9 cellular contexts compared by ENCODE assay signal in the genomic region with DNA sequence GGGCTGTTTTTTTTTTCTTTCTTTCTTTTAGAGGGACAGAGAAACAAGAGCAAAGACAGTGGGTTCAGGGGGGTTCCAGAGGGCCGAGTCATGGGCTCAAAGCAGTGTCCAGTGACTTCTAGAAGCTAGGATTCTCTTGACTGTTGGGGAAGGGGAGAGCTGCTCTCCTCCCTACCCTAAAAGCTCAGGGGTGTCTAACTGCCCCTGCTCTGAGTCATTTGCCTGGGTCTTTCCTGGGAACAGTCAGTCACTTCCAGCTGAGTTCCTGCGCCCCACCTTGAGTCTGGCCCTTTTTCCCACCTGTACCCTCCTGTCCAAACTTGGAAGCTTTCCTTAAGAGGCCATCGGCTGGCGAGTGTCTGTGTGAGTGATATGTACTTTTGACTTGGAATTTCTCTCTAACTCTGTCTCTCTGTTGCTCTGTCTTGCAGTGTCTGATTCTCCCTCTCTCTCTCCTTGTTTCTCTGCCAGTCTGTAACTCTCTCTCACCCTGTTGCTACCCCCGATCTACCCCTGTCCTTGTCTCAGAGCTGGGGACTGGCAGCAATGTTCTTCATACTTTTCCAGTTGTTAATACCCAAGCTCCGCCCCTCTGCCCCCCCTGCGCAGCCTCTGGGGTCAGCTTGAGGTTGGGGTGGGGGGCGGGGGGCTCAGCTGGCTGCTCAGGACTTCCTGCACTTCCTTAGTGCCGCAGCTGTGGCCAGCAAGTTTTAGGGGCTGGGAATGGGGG. TPM values are rescaled to one million over a fixed set of nuclear protein-coding genes. Genes with fewer than 3 reads are reported as not detected.
DNase-seq lines count a peak whose midpoint lies in the region; ATAC-seq and TF ChIP-seq lines count a peak whose summit lies in the region.
"Had no signal": no experiment of that assay in that cellular context is flagged by ENCODE, and none has a peak within 500 bp of the region (broad histone marks: within the 10 kb centered on the region; RNA-seq: fewer than 3 reads in every experiment).

No MANE protein-coding gene starts in this region.

- no peaks in the 10 kb centered on the region for H3K27me3 Mint-ChIP-seq in effector memory CD8-positive, alpha-beta T cell
- peaks cover 20% of the 10 kb centered on the region for H3K27me3 Mint-ChIP-seq in nephron progenitor cell (ENCODE audit: low read depth, poor library complexity)

- H3K4me1 Mint-ChIP-seq in effector memory CD8-positive, alpha-beta T cell (ENCODE audit: low read depth in 2 of 2) = peaks cover 65 to 68% of the 10 kb centered on the region in 2 donors
- peaks cover 88% of the 10 kb centered on the region for H3K4me1 Mint-ChIP-seq in nephron progenitor cell

- peak overlapping the region; percentile 89 to 92 for H3K4me3 Mint-ChIP-seq in effector memory CD8-positive, alpha-beta T cell
- peak overlapping the region; percentile 96 for H3K4me3 Mint-ChIP-seq in nephron progenitor cell

- ATAC-seq in effector memory CD8-positive, alpha-beta T cell (replicated peaks) = no peak
- ATAC-seq in HG02623 (IDR thresholded peaks at IDR 0.05; ENCODE audit: unreplicated experiment) (no peak), HG03196 (IDR thresholded peaks at IDR 0.05; ENCODE audit: unreplicated experiment) (no peak)
- ATAC-seq: GM12878 had no signal

- peak overlapping the region; percentile 25 for H3K4me3 ChIP-seq in AG09309 (ENCODE audit: control insufficient read depth, low read depth, low read length)
- H3K4me3 ChIP-seq: GM12878 had no signal

- TF ChIP-seq CTCF in AG09309 (IDR thresholded peaks at IDR 0.05; ENCODE audit: control insufficient read depth, insufficient read depth, low read depth, low read length, missing control alignments) (no peak), nephron progenitor cell (IDR thresholded peaks at IDR 0.05) (no peak)

- no peak for DNase-seq in AG09309 (ENCODE audit: low read depth)
- peak; percentile 72 for DNase-seq in LHCN-M2 (ENCODE audit: low read depth)
- no peak for DNase-seq in effector memory CD8-positive, alpha-beta T cell
- peak; percentile 72 for DNase-seq in nephron progenitor cell
- no peak for DNase-seq in dedifferentiated amniotic fluid mesenchymal stem cell (ENCODE audit: extremely low spot score)
- DNase-seq in ecto neural progenitor cell (ENCODE audit: low spot score) = no peak

- peak overlapping the region; percentile 42 to 94 for H3K27ac Mint-ChIP-seq in effector memory CD8-positive, alpha-beta T cell
- peak overlapping the region; percentile 84 for H3K27ac Mint-ChIP-seq in nephron progenitor cell

- no peaks in the 10 kb centered on the region for H3K9me3 Mint-ChIP-seq in effector memory CD8-positive, alpha-beta T cell
- H3K9me3 Mint-ChIP-seq in nephron progenitor cell = no peaks in the 10 kb centered on the region

- H3K36me3 Mint-ChIP-seq in effector memory CD8-positive, alpha-beta T cell (ENCODE audit: insufficient read depth) = peaks cover 19% of the 10 kb centered on the region
- no peaks in the 10 kb centered on the region for H3K36me3 Mint-ChIP-seq in nephron progenitor cell (ENCODE audit: low read depth)

RNA-seq across cellular contexts. Expression of a gene that starts 2.4 kb away (rescaled TPM):
- total RNA-seq in LHCN-M2 (2014; rRNA removed) = 22.3 and 32.5 TPM in 2 replicates
- polyA plus RNA-seq in LHCN-M2 (2012) = 26.6 TPM

RNA-seq across cellular contexts. Expression of a gene that starts 11.0 kb away (rescaled TPM):
- 52.9 and 65.1 TPM in 2 replicates for total RNA-seq in LHCN-M2 (2014; rRNA removed)
- polyA plus RNA-seq in LHCN-M2 (2012) = 36.8 TPM

RNA-seq across cellular contexts. Expression of a gene that starts 35.2 kb away (rescaled TPM):
- 1.5 and 3.4 TPM in 2 replicates for total RNA-seq in LHCN-M2 (2014; rRNA removed)
- polyA plus RNA-seq in LHCN-M2 (2012) = 3.6 TPM

RNA-seq across cellular contexts. Expression of a gene that starts 50.0 kb away (rescaled TPM):
- total RNA-seq in LHCN-M2 (2014; rRNA removed) = 5.1 and 6.7 TPM in 2 replicates
- 1.1 TPM for polyA plus RNA-seq in LHCN-M2 (2012)

RNA-seq across cellular contexts. Expression of a gene that starts 56.6 kb away (rescaled TPM):
- total RNA-seq in LHCN-M2 (2014; rRNA removed) = 62.1 and 62.8 TPM in 2 replicates
- polyA plus RNA-seq in LHCN-M2 (2012) = 28.7 TPM

Comparison
In these comparisons a context has a peak if more than half of its experiments do, and no peak if none do; other contexts are left out.
1. DNase-seq: peak in LHCN-M2 (single experiment) and nephron progenitor cell (single experiment); none in AG09309 (single experiment), effector memory CD8-positive, alpha-beta T cell (0 of 3), dedifferentiated amniotic fluid mesenchymal stem cell (single experiment) and ecto neural progenitor cell (single experiment).